In the genomic region with DNA sequence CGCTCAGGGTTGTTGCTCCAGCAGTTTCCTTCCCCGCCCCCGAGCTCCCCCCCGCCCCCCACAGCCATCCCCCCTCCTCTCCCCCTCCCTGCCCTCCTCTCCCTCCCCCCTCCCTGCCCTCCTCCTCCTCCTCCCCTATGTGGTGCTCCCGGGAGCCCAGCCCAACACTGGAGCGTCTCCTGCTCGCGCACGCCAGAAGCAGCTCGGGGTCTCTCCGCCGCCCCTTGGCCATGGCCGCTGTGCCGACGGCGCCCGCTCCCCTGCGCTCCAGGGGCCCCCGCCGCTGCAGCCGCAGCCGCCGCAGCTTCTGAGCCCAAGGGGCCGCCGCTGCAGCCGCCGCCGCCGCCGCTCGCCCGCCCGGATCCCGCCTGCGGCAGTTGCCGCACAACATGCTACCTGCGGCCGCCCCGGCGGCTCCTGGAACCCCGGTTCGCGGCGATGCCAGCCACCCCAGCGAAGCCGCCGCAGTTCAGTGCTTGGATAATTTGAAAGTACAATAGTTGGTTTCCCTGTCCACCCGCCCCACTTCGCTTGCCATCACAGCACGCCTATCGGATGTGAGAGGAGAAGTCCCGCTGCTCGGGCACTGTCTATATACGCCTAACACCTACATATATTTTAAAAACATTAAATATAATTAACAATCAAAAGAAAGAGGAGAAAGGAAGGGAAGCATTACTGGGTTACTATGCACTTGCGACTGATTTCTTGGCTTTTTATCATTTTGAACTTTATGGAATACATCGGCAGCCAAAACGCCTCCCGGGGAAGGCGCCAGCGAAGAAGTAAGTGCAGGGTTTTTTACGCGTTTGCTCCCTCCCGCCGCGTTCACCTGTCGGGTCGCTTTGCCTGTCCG, we compare ENCODE assay signal across 8 cellular contexts. TPM values are rescaled to one million over a fixed set of nuclear protein-coding genes. Genes with fewer than 3 reads are reported as not detected.
DNase-seq lines count a peak whose midpoint lies in the region; ATAC-seq and TF ChIP-seq lines count a peak whose summit lies in the region.

TSS of gene RSPO3 (plus strand) at position 167 of the 856 bp plus-strand sequence. CDS start at position 689, 522 bp downstream.

- no peak within 1 kb of the TSS for H3K27ac ChIP-seq in CD8-positive, alpha-beta T cell (ENCODE audit: low read depth, low read length)
- peak within 1 kb of the TSS; percentile 33 to 53 for H3K27ac ChIP-seq in left lung
- H3K27ac ChIP-seq in stomach = peak within 1 kb of the TSS in 4 of 5 donors; percentile 77 to 89 (median 84)

- ATAC-seq in CD8-positive, alpha-beta T cell = no peak
- ATAC-seq in GM19395 (IDR thresholded peaks at IDR 0.05; ENCODE audit: unreplicated experiment) = peak; percentile 23
- peak; percentile 10 for ATAC-seq in left lung
- no peak for ATAC-seq in HG02571 (IDR thresholded peaks at IDR 0.05; ENCODE audit: unreplicated experiment)

- H3K27me3 Mint-ChIP-seq in CD8-positive, alpha-beta T cell (ENCODE audit: low read depth) = peaks cover 47% of the 10 kb centered on the region

- CTCF ChIA-PET in CD8-positive, alpha-beta T cell (lab: Charles Lee) = interaction anchor here (0.6 kb wide), 1 partner anchor 14 kb away, joined by 3 read pairs; no protein-coding TSS in a partner anchor

- DNase-seq in CD8-positive, alpha-beta T cell = no peak
- DNase-seq in NCI-H460 (ENCODE audit: extremely low read depth, low read depth) (no peak), cardiac fibroblast (ENCODE audit: low read depth in 2 of 2) (peak; percentile 29 to 52), left lung (peak; percentile 40 to 80), stomach (peak; percentile 25), NCI-H510A (lab: John Stamatoyannopoulos, UW) (no peak)

- H3K36me3 ChIP-seq in CD8-positive, alpha-beta T cell (ENCODE audit: insufficient read depth, low read length) = no peaks in the 10 kb centered on the region
- H3K36me3 ChIP-seq in left lung (no peaks in the 10 kb centered on the region), stomach (no peaks in the 10 kb centered on the region)

- H3K4me1 ChIP-seq in CD8-positive, alpha-beta T cell (ENCODE audit: insufficient read depth, low read length) = peaks cover 16% of the 10 kb centered on the region
- H3K4me1 ChIP-seq in left lung = peaks cover 16 to 31% of the 10 kb centered on the region in 2 donors
- H3K4me1 ChIP-seq in stomach = peaks cover 23 to 46% (median 37%) of the 10 kb centered on the region in 4 donors

- TF ChIP-seq POLR2A in stomach (IDR thresholded peaks at IDR 0.05) = no peak

- H3K27ac Mint-ChIP-seq in CD8-positive, alpha-beta T cell = no peak within 1 kb of the TSS

- peaks cover 15% of the 10 kb centered on the region for H3K27me3 ChIP-seq in CD8-positive, alpha-beta T cell (ENCODE audit: insufficient read depth, low read length)
- H3K27me3 ChIP-seq in left lung = peaks cover 27 to 90% of the 10 kb centered on the region in 2 donors
- peaks cover 10 to 69% (median 46%) of the 10 kb centered on the region in 3 donors for H3K27me3 ChIP-seq in stomach

- POLR2A ChIA-PET in CD8-positive, alpha-beta T cell (lab: Charles Lee) = no interaction called here

- TF ChIP-seq EP300 in stomach (IDR thresholded peaks at IDR 0.05) = no peak

- TF ChIP-seq CTCF in CD8-positive, alpha-beta T cell (IDR thresholded peaks at IDR 0.05) = no peak
- no peak for TF ChIP-seq CTCF in cardiac fibroblast (IDR thresholded peaks at IDR 0.05; ENCODE audit: low read depth, low read length)
- TF ChIP-seq CTCF in left lung (IDR thresholded peaks at IDR 0.05) = no peak
- TF ChIP-seq CTCF in stomach (IDR thresholded peaks at IDR 0.05) = no peak

- no peaks in the 10 kb centered on the region for H3K9me3 Mint-ChIP-seq in CD8-positive, alpha-beta T cell

- peak within 1 kb of the TSS; percentile 69 for H3K4me3 Mint-ChIP-seq in CD8-positive, alpha-beta T cell

- intact Hi-C loops in CD8-positive, alpha-beta T cell (cut with DNase I, micrococcal nuclease) = no loop called here
- intact Hi-C loops in left lung (cut with DNase I) = no loop called here
- intact Hi-C loops in stomach (cut with DNase I; ENCODE audit: low total_unique reads) = no loop called here

- no peaks in the 10 kb centered on the region for H3K9me3 ChIP-seq in CD8-positive, alpha-beta T cell (ENCODE audit: low read length)
- no peaks in the 10 kb centered on the region for H3K9me3 ChIP-seq in left lung
- H3K9me3 ChIP-seq in stomach = no peaks in the 10 kb centered on the region

- H3K4me3 ChIP-seq in CD8-positive, alpha-beta T cell (ENCODE audit: low read depth, low read length) = peak within 1 kb of the TSS; percentile 15
- peak within 1 kb of the TSS; percentile 47 to 53 for H3K4me3 ChIP-seq in cardiac fibroblast (replicated peaks in 1 of 2; ENCODE audit: low read depth in 2 of 2, low read length in 2 of 2)
- peak within 1 kb of the TSS; percentile 40 to 44 for H3K4me3 ChIP-seq in left lung
- H3K4me3 ChIP-seq in stomach = peak within 1 kb of the TSS; percentile 57 to 61 (median 60)

- WGBS in stomach, 5 donors = 1% methylated on average over 33 to 68 of the region's 68 CpGs

- no peaks in the 10 kb centered on the region for H3K36me3 Mint-ChIP-seq in CD8-positive, alpha-beta T cell

- H3K4me1 Mint-ChIP-seq in CD8-positive, alpha-beta T cell (ENCODE audit: low read depth) = peaks cover 17% of the 10 kb centered on the region

RNA-seq across cellular contexts. Expression of gene RSPO3, which starts in this region (rescaled TPM):
- total RNA-seq in CD8-positive, alpha-beta T cell = not detected
- total RNA-seq in NCI-H460 (2014; rRNA removed; shearing (Covaris generic)) = 10.7 and 11.8 TPM in 2 replicates
- 3.9 and 4.6 TPM in 2 replicates for polyA plus RNA-seq in NCI-H460 (2014; cell fraction: nucleus; rRNA removed)
- total RNA-seq in left lung = 10 to 100 TPM in 1 of 2 donors, 1 to 10 TPM in 1; 4.9 to 12.9 TPM
- 10 to 100 TPM in 1 of 5 donors, 1 to 10 TPM in 4; 2.0 to 59.5 (median 8.4) TPM for total RNA-seq in stomach
- 10 to 100 TPM in 1 of 3 donors, 1 to 10 TPM in 2; 4.9 to 15.4 (median 5.2) TPM for polyA plus RNA-seq in stomach

Comparison
In these comparisons a context has a peak if more than half of its experiments do, and no peak if none do; other contexts are left out.
1. ATAC-seq: peak in GM19395 (single experiment) and left lung (single experiment); none in CD8-positive, alpha-beta T cell (single experiment) and HG02571 (single experiment).
2. DNase-seq: peak in cardiac fibroblast (2 of 2), left lung (2 of 2) and stomach (single experiment); none in CD8-positive, alpha-beta T cell (0 of 7), NCI-H460 (single experiment) and NCI-H510A (single experiment).
3. Peak in every context shown above with its lines, with median percentiles within 50 percentile points of each other: H3K4me3 ChIP-seq.